25 cellular contexts compared by ENCODE assay signal in the genomic region with DNA sequence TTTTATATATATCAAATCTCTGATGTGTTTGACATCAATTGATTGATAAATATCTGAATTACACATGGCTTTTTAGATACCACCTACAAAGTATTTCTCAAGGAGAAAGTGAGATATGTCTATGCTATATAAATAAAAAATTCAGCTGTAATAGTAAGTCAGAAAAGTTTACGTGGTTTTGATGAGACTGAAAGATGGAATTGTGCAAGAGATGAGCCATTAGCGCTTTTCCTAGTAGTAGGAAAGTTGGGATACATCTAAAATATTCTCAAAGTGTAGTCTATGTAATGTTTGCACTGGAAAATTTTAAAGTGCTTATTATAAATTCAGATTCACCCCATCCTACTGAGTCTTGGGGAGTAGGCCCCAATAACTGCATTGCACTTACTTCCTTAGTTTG. TPM values are rescaled to one million over a fixed set of nuclear protein-coding genes. Genes with fewer than 3 reads are reported as not detected.
"Had no signal": no experiment of that assay in that cellular context is flagged by ENCODE, and none has a peak within 500 bp of the region (broad histone marks: within the 10 kb centered on the region; RNA-seq: fewer than 3 reads in every experiment).

No MANE protein-coding gene starts in this region.

- H3K27ac ChIP-seq: colonic mucosa, coronary artery, dorsolateral prefrontal cortex, epithelial cell of prostate, esophagus muscularis mucosa, esophagus squamous epithelium, foreskin keratinocyte, gastrocnemius medialis, gastroesophageal sphincter, heart left ventricle, heart right ventricle, hepatocyte had no signal

- H3K9me3 ChIP-seq: colonic mucosa, esophagus muscularis mucosa, esophagus squamous epithelium, gastrocnemius medialis, gastroesophageal sphincter, heart left ventricle, heart right ventricle had no signal

- DNase-seq: colonic mucosa; cortex of kidney; dermis blood vessel endothelial cell; dorsolateral prefrontal cortex; effector CD4-positive, alpha-beta T cell; effector CD8-positive, alpha-beta T cell; effector memory CD4-positive, alpha-beta T cell; effector memory CD8-positive, alpha-beta T cell; endodermal cell; erythroblast; esophagus squamous epithelium; foreskin fibroblast; foreskin keratinocyte; foreskin melanocyte; gastrocnemius medialis; glutamatergic neuron; head of caudate nucleus; heart left ventricle; heart right ventricle had no signal

- H3K4me2 ChIP-seq: hepatocyte had no signal

- ATAC-seq: effector memory CD8-positive, alpha-beta T cell; esophagus mucosa; foreskin keratinocyte; gastrocnemius medialis; gastroesophageal sphincter; heart left ventricle; heart right ventricle had no signal

- H3K36me3 ChIP-seq: colonic mucosa, esophagus muscularis mucosa, esophagus squamous epithelium, gastrocnemius medialis, gastroesophageal sphincter, heart left ventricle, heart right ventricle had no signal

- H3K27me3 ChIP-seq: colonic mucosa, dorsolateral prefrontal cortex, esophagus muscularis mucosa, esophagus squamous epithelium, foreskin keratinocyte, gastrocnemius medialis, gastroesophageal sphincter, heart left ventricle, heart right ventricle, hepatocyte had no signal

- H3K4me1 ChIP-seq: colonic mucosa, esophagus muscularis mucosa, esophagus squamous epithelium, foreskin keratinocyte, gastroesophageal sphincter had no signal

- H2AFZ ChIP-seq: hepatocyte had no signal

- H3K4me3 ChIP-seq: colonic mucosa, coronary artery, dorsolateral prefrontal cortex, esophagus muscularis mucosa, esophagus squamous epithelium, gastrocnemius medialis, gastroesophageal sphincter, heart left ventricle, heart right ventricle, hepatocyte had no signal

RNA-seq across cellular contexts. Expression of gene SGIP1, which starts 49.1 kb away (rescaled TPM):
- polyA plus RNA-seq: foreskin keratinocyte had no signal
